In genomic region chr11:119382101-119382500, GRCh38 we compare ENCODE assay signal across 8 cellular contexts.
DNase-seq lines count a peak whose midpoint lies in the region; TF ChIP-seq lines count a peak whose summit lies in the region.

No MANE protein-coding gene starts in this region.

- H3K36me3 ChIP-seq in OCI-LY1 (ENCODE audit: insufficient read depth, low read length) = no peaks in the 10 kb centered on the region

- H3F3A ChIP-seq in OCI-LY1 (ENCODE audit: insufficient read depth, low read length) = no peaks in the 10 kb centered on the region

- peak overlapping the region; percentile 86 for H3K4me2 ChIP-seq in OCI-LY1 (ENCODE audit: low read length)

- H3K27ac ChIP-seq in OCI-LY1 (ENCODE audit: low read depth, low read length, poor library complexity, severe bottlenecking) = no peak overlapping the region

- H3K4me1 ChIP-seq in OCI-LY1 (ENCODE audit: insufficient read depth, low read length, severe bottlenecking) = peaks cover 14% of the 10 kb centered on the region

- no peak for DNase-seq in GM12864 (ENCODE audit: low read depth)
- DNase-seq in fibroblast of pulmonary artery (ENCODE audit: low read depth) = no peak
- DNase-seq in skeletal muscle cell (ENCODE audit: low read depth) = no peak
- DNase-seq in DMS79 treated with DMSO at 0.1 percent for 48 hours (lab: John Stamatoyannopoulos, UW) = no peak
- DNase-seq in activated CD4-positive, alpha-beta T cell treated with anti-CD3 and anti-CD28 coated beads for 48 hours = no peak
- DNase-seq in NCI-H187 treated with DMSO at 0.1 percent for 48 hours (lab: John Stamatoyannopoulos, UW) = no peak
- DNase-seq in NCI-H774 (lab: John Stamatoyannopoulos, UW) = no peak

- H3K9me3 ChIP-seq in OCI-LY1 (ENCODE audit: low read length) = no peaks in the 10 kb centered on the region

- no peaks in the 10 kb centered on the region for H4K20me1 ChIP-seq in OCI-LY1 (ENCODE audit: insufficient read depth, low read length)

- no peak for TF ChIP-seq CTCF in GM12864 (IDR thresholded peaks at IDR 0.05; ENCODE audit: low read depth, low read length, missing control alignments)
- no peak for TF ChIP-seq CTCF in OCI-LY1 (IDR thresholded peaks at IDR 0.05; ENCODE audit: low read length)
- TF ChIP-seq CTCF in fibroblast of pulmonary artery (IDR thresholded peaks at IDR 0.05; ENCODE audit: low read length, missing control alignments) = no peak

- H3K79me2 ChIP-seq in OCI-LY1 (ENCODE audit: insufficient read depth, low read length) = no peaks in the 10 kb centered on the region

- no peak overlapping the region for H3K9ac ChIP-seq in OCI-LY1 (ENCODE audit: low read length)

- H3K4me3 ChIP-seq in GM12864 (ENCODE audit: low read depth, low read length) (peak overlapping the region; percentile 58), OCI-LY1 (ENCODE audit: low read depth, low read length, poor library complexity, severe bottlenecking) (peak overlapping the region; percentile 59), fibroblast of pulmonary artery (replicated peaks; ENCODE audit: low read depth, low read length) (peak overlapping the region; percentile 58), skeletal muscle cell (ENCODE audit: low read depth, low read length) (peak overlapping the region; percentile 57)

- no peaks in the 10 kb centered on the region for H3K9me2 ChIP-seq in OCI-LY1 (ENCODE audit: low read depth, low read length)

- no peaks in the 10 kb centered on the region for H3K27me3 ChIP-seq in OCI-LY1 (ENCODE audit: insufficient read depth, low read length)

- no peak overlapping the region for H2AFZ ChIP-seq in OCI-LY1 (ENCODE audit: low read length)
